In the genomic region with DNA sequence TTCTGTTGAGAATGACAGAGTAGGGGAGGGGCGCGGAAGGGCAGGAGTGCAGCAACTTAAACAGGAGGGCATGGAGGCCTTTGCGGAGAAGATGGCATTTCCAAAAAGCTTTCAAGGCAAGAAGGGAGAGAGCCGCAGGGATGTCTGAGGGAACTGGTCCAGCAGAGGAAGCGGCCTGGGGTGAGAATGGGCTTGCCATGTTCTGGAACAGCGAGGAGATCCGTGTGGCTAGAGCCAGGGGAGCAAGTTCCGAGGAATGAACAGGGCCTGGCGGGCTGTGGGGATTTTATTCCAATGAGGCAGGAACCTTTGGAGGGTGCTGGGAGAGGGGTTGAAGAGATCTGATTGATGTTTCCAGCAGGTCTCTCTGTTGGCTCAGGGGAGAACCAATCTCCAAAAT, we compare ENCODE assay signal across 16 cellular contexts.
DNase-seq lines count a peak whose midpoint lies in the region; ATAC-seq and TF ChIP-seq lines count a peak whose summit lies in the region.
"Had no signal": no experiment of that assay in that cellular context is flagged by ENCODE, and none has a peak within 500 bp of the region (broad histone marks: within the 10 kb centered on the region; RNA-seq: fewer than 3 reads in every experiment).

No MANE protein-coding gene starts in this region.

- H3K4me3 Mint-ChIP-seq in activated CD8-positive, alpha-beta memory T cell treated with anti-CD3 and anti-CD28 coated beads, Interleukin-2, amount 10 ng/mL, durations not matched to agents 7 days and 5 days, result no peak overlapping the region
- H3K4me3 Mint-ChIP-seq in WTC11, result no peak overlapping the region
- H3K4me3 Mint-ChIP-seq in chondrocyte (ENCODE audit: unreplicated experiment), result no peak overlapping the region

- H3K27me3 Mint-ChIP-seq in activated CD8-positive, alpha-beta memory T cell treated with anti-CD3 and anti-CD28 coated beads, Interleukin-2, amount 10 ng/mL, durations not matched to agents 7 days and 5 days, result no peaks in the 10 kb centered on the region
- H3K27me3 Mint-ChIP-seq in WTC11 (ENCODE audit: low read depth) (no peaks in the 10 kb centered on the region), chondrocyte (ENCODE audit: low read depth) (peaks cover 3% of the 10 kb centered on the region)

- TF ChIP-seq CTCF in WTC11 (IDR thresholded peaks at IDR 0.05) (no peak), chondrocyte (IDR thresholded peaks at IDR 0.05) (no peak), neutrophil (IDR thresholded peaks at IDR 0.05) (no peak)

- H3K27ac ChIP-seq in neutrophil, result peak overlapping the region; percentile 99
- H3K27ac ChIP-seq: BLaER1 had no signal

- no peaks in the 10 kb centered on the region for H3K9me3 ChIP-seq in neutrophil
- H3K9me3 ChIP-seq: BLaER1 had no signal

- CTCF ChIA-PET in activated CD8-positive, alpha-beta memory T cell treated with anti-CD3 and anti-CD28 coated beads, Interleukin-2, amount 10 ng/mL, durations not matched to agents 7 days and 5 days (lab: Charles Lee), result interaction anchor here (2.1 kb wide), 1 partner anchor 9 kb away, joined by 8 read pairs; no protein-coding TSS in a partner anchor
- CTCF ChIA-PET in WTC11 (lab: Charles Lee), result interaction anchor here (2.0 kb wide), 1 partner anchor 84 kb away, joined by 8 read pairs; no protein-coding TSS in a partner anchor

- no peaks in the 10 kb centered on the region for H3K27me3 ChIP-seq in neutrophil
- H3K27me3 ChIP-seq: BLaER1 had no signal

- POLR2A ChIA-PET in WTC11 (lab: Charles Lee), result no interaction called here

- peaks cover 52% of the 10 kb centered on the region for H3K36me3 Mint-ChIP-seq in activated CD8-positive, alpha-beta memory T cell treated with anti-CD3 and anti-CD28 coated beads, Interleukin-2, amount 10 ng/mL, durations not matched to agents 7 days and 5 days
- no peaks in the 10 kb centered on the region for H3K36me3 Mint-ChIP-seq in WTC11
- peaks cover 9% of the 10 kb centered on the region for H3K36me3 Mint-ChIP-seq in chondrocyte (ENCODE audit: low read depth)

- no peak overlapping the region for H3K4me3 ChIP-seq in neutrophil (ENCODE audit: low read depth in 1 of 2, low read length in 1 of 2)
- H3K4me3 ChIP-seq: BLaER1 had no signal

- H3K4me1 ChIP-seq in neutrophil (ENCODE audit: control insufficient read depth in 1 of 2, insufficient read depth in 1 of 2, low read depth in 1 of 2, low read length in 1 of 2), result peaks cover 32 to 50% of the 10 kb centered on the region in 2 experiments

- H3K36me3 ChIP-seq in neutrophil, result peaks cover 100% of the 10 kb centered on the region
- H3K36me3 ChIP-seq: BLaER1 had no signal

- H3K4me1 Mint-ChIP-seq in activated CD8-positive, alpha-beta memory T cell treated with anti-CD3 and anti-CD28 coated beads, Interleukin-2, amount 10 ng/mL, durations not matched to agents 7 days and 5 days, result peaks cover 53% of the 10 kb centered on the region
- H3K4me1 Mint-ChIP-seq in WTC11, result peaks cover 19% of the 10 kb centered on the region
- peaks cover 9% of the 10 kb centered on the region for H3K4me1 Mint-ChIP-seq in chondrocyte (ENCODE audit: low read depth)

- H3K27ac Mint-ChIP-seq in activated CD8-positive, alpha-beta memory T cell treated with anti-CD3 and anti-CD28 coated beads, Interleukin-2, amount 10 ng/mL, durations not matched to agents 7 days and 5 days, result peak overlapping the region; percentile 48
- H3K27ac Mint-ChIP-seq in WTC11, result peak overlapping the region; percentile 50; the same call in 1 of the 2 replicates
- H3K27ac Mint-ChIP-seq in chondrocyte (ENCODE audit: unreplicated experiment), result no peak overlapping the region

- ATAC-seq in activated CD8-positive, alpha-beta memory T cell treated with anti-CD3 and anti-CD28 coated beads, Interleukin-2, amount 10 ng/mL, durations not matched to agents 7 days and 5 days, result no peak
- ATAC-seq in WTC11 (no peak), GM18867 (IDR thresholded peaks at IDR 0.05; ENCODE audit: unreplicated experiment) (no peak)
- ATAC-seq: PC-3 had no signal

- DNase-seq in activated CD8-positive, alpha-beta memory T cell treated with anti-CD3 and anti-CD28 coated beads, Interleukin-2, amount 10 ng/mL, durations not matched to agents 7 days and 5 days, result no peak
- DNase-seq in activated CD8-positive, alpha-beta memory T cell treated with anti-CD3 and anti-CD28 coated beads, Interleukin-2, amount 50 U/mL, for 4 hours, result no peak
- DNase-seq in WTC11 (ENCODE audit: low spot score) (no peak), chondrocyte (ENCODE audit: low spot score) (peak; percentile 40), NCI-H345 treated with DMSO at 0.1 percent for 48 hours (lab: John Stamatoyannopoulos, UW; ENCODE audit: unreplicated experiment) (no peak)
- no peak for DNase-seq in activated T-cell treated with anti-CD3 and anti-CD28 coated beads, Interleukin-2, amount 50 U/mL, for 48 hours
- DNase-seq: GF-D8, NCI-H1048, NCI-H146, NCI-H2081, NCI-H510A, NCI-H774, PC-3 had no signal

- H3K9me3 Mint-ChIP-seq in activated CD8-positive, alpha-beta memory T cell treated with anti-CD3 and anti-CD28 coated beads, Interleukin-2, amount 10 ng/mL, durations not matched to agents 7 days and 5 days (ENCODE audit: low read depth), result no peaks in the 10 kb centered on the region
- H3K9me3 Mint-ChIP-seq in WTC11, result no peaks in the 10 kb centered on the region
- H3K9me3 Mint-ChIP-seq in chondrocyte (ENCODE audit: low read depth), result no peaks in the 10 kb centered on the region

TF ChIP-seq in WTC11, 78 proteins besides CTCF, POLR2A, EP300 and RAD21:
- TF ChIP-seq GTF2I (CRISPR knock-in tag; conservative IDR thresholded peaks at IDR 0.05), result no peak
- TF ChIP-seq OVOL2 (CRISPR knock-in tag; IDR thresholded peaks at IDR 0.05; ENCODE audit: borderline replicate concordance), result no peak
- no peak for TF ChIP-seq NFYB (CRISPR knock-in tag; conservative IDR thresholded peaks at IDR 0.05; ENCODE audit: low read depth)
- no peak for TF ChIP-seq PRRX2 (CRISPR knock-in tag; IDR thresholded peaks at IDR 0.05)
